8 cellular contexts compared by ENCODE assay signal in genomic region chr17:7572338-7572587, GRCh38. TPM values are rescaled to one million over a fixed set of nuclear protein-coding genes. Genes with fewer than 3 reads are reported as not detected.
DNase-seq lines count a peak whose midpoint lies in the region; TF ChIP-seq lines count a peak whose summit lies in the region.

No MANE protein-coding gene starts in this region.

- H3K4me3 ChIP-seq in epithelial cell of proximal tubule (ENCODE audit: low read depth, low read length) (peak overlapping the region; percentile 75), rectal smooth muscle tissue (ENCODE audit: low read length) (peak overlapping the region; percentile 77)

- no peak for TF ChIP-seq CTCF in epithelial cell of proximal tubule (conservative IDR thresholded peaks at IDR 0.05; ENCODE audit: low read depth, low read length)

- peak; percentile 93 for DNase-seq in NCI-H2029 treated with DMSO at 0.1 percent for 48 hours (lab: John Stamatoyannopoulos, UW)
- no peak for DNase-seq in NCI-H2029 (lab: John Stamatoyannopoulos, UW)
- no peak for DNase-seq in epithelial cell of proximal tubule (ENCODE audit: low read depth)
- DNase-seq in stimulated activated CD4-positive, alpha-beta T cell treated with anti-CD3 and anti-CD28 coated beads, Interleukin-4, amount 100 ng/mL, for 4 hours: no peak
- no peak for DNase-seq in activated CD8-positive, alpha-beta memory T cell treated with anti-CD3 and anti-CD28 coated beads, Interleukin-2, amount 50 U/mL, for 48 hours
- no peak for DNase-seq in SW 1271 (lab: John Stamatoyannopoulos, UW)

- peaks cover 3% of the 10 kb centered on the region for H3K4me1 ChIP-seq in rectal smooth muscle tissue (ENCODE audit: control insufficient read depth, insufficient read depth, low read length)

- peaks cover 48% of the 10 kb centered on the region for H3K36me3 ChIP-seq in rectal smooth muscle tissue (ENCODE audit: control insufficient read depth, insufficient read depth, low read length)

- H3K9ac ChIP-seq in rectal smooth muscle tissue (ENCODE audit: low read length): peak overlapping the region; percentile 67

- H3K27ac ChIP-seq in rectal smooth muscle tissue (ENCODE audit: low read depth, low read length): peak overlapping the region; percentile 77

- no peaks in the 10 kb centered on the region for H3K27me3 ChIP-seq in rectal smooth muscle tissue (ENCODE audit: control insufficient read depth, insufficient read depth, low read length)

TF ChIP-seq in PFSK-1, 5 proteins besides CTCF, POLR2A, EP300 and RAD21:
- TF ChIP-seq REST (IDR thresholded peaks at IDR 0.05; ENCODE audit: insufficient read depth in 1 of 2, low read depth in 2 of 2, low read length in 2 of 2) (no peak), FOXP2 (optimal IDR thresholded peaks at IDR 0.05; ENCODE audit: borderline replicate concordance, extremely low read depth, extremely low read length, insufficient read depth) (peak; percentile 69)

RNA-seq across cellular contexts. Expression of gene CD68, which starts 7.2 kb away (rescaled TPM):
- 56.0 TPM for polyA plus RNA-seq in PFSK-1 (2012; ENCODE audit: insufficient read length, low read depth)
- 10.7 and 16.7 TPM in 2 replicates for total RNA-seq in epithelial cell of proximal tubule

RNA-seq across cellular contexts. Expression of gene SENP3, which starts 10.5 kb away (rescaled TPM):
- polyA plus RNA-seq in PFSK-1 (2012; ENCODE audit: insufficient read length, low read depth): 102 TPM
- total RNA-seq in epithelial cell of proximal tubule: 62.9 and 113 TPM in 2 replicates

RNA-seq across cellular contexts. Expression of gene MPDU1, which starts 11.4 kb away (rescaled TPM):
- polyA plus RNA-seq in PFSK-1 (2012; ENCODE audit: insufficient read length, low read depth): 111 TPM
- 236 and 272 TPM in 2 replicates for total RNA-seq in epithelial cell of proximal tubule

RNA-seq across cellular contexts. Expression of gene TNFSF13, which starts 13.7 kb away (rescaled TPM):
- polyA plus RNA-seq in PFSK-1 (2012; ENCODE audit: insufficient read length, low read depth): 2.3 TPM
- 5.2 and 6.4 TPM in 2 replicates for total RNA-seq in epithelial cell of proximal tubule

RNA-seq across cellular contexts. Expression of gene SOX15, which starts 17.6 kb away (rescaled TPM):
- polyA plus RNA-seq in PFSK-1 (2012; ENCODE audit: insufficient read length, low read depth): 3.0 TPM
- 18.7 and 19.0 TPM in 2 replicates for total RNA-seq in epithelial cell of proximal tubule
